In the genomic region with DNA sequence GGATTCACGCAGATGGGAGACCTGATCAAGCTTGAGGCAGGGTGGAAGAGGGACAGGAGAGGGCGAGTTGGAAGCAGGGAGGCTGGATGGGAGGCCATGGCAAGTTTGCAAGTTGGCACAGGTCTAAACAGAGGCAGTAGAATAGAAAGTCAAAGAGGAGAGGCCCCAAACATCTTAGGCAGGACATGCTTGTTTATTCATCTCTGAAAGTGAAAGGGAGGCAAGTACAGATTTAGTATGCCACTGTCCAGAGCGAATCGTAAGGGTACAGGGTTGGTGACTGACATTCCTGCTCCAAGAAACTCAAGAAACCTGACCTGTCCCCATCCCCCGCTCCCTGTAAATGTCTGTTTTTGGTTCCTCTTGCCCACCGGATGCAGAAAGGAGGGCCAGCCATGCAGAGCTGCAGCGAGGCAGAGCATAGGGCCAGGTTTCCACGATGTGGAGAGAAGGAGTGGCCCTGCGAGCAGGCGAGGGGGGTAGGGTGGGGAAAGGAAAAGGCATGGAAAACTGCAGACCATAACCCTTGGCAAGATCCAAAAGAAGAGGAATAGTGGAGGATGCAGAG, we compare ENCODE assay signal across 31 cellular contexts.
A peak's percentile ranks its signal among the peaks of the same experiment; 100 is the strongest.
DNase-seq lines count a peak whose midpoint lies in the region; ATAC-seq, FAIRE-seq and TF ChIP-seq lines count a peak whose summit lies in the region.
"Had no signal": no experiment of that assay in that cellular context is flagged by ENCODE, and none has a peak within 500 bp of the region (broad histone marks: within the 10 kb centered on the region; RNA-seq: fewer than 3 reads in every experiment).

No MANE protein-coding gene starts in this region.

- no peaks in the 10 kb centered on the region for H3K9me3 Mint-ChIP-seq in effector memory CD8-positive, alpha-beta T cell
- H3K9me3 Mint-ChIP-seq: activated CD4-positive, alpha-beta T cell treated with anti-CD3 and anti-CD28 coated beads, Interleukin-2, amount 10 ng/mL, durations not matched to agents 24 days and 14 days; activated naive CD4-positive, alpha-beta T cell treated with anti-CD3 and anti-CD28 coated beads, Interleukin-2, amount 50 U/mL, for 72 hours; activated T-helper 2 cell treated with anti-CD3 and anti-CD28 coated beads, Interferon-gamma antibody, Interleukin-2, Interleukin-4, amounts not matched to agents 10 μg/mL and 5 μg/mL and 100 μg/mL, durations not matched to agents 14 hours and 24 hours and 36 hours; neural crest cell had no signal

- no peak overlapping the region for H3K4me3 Mint-ChIP-seq in effector memory CD8-positive, alpha-beta T cell
- H3K4me3 Mint-ChIP-seq: activated CD4-positive, alpha-beta T cell treated with anti-CD3 and anti-CD28 coated beads, Interleukin-2, amount 10 ng/mL, durations not matched to agents 24 days and 14 days; neural crest cell had no signal

- 0 out of 2 replicates have a peak overlapping the region, but pooled peaks have one; percentile 20 for H3K4me3 ChIP-seq in OCI-LY3 (ENCODE audit: low read length)
- H3K4me3 ChIP-seq in mesendoderm (ENCODE audit: low read length), result no peak overlapping the region
- H3K4me3 ChIP-seq: SJSA1, smooth muscle cell, stomach, thyroid gland had no signal

- H3K4ac ChIP-seq in mesendoderm (ENCODE audit: low read depth, low read length), result no peak overlapping the region

- H3K56ac ChIP-seq in mesendoderm (ENCODE audit: low read length), result no peak overlapping the region

- H2BK15ac ChIP-seq in mesendoderm (replicated peaks; ENCODE audit: low read depth), result no peak overlapping the region

- no peak for ATAC-seq in stimulated activated naive CD8-positive, alpha-beta T cell treated with anti-CD3 and anti-CD28 coated beads, Interleukin-15, Interleukin-2, amounts not matched to agents 100 U/mL and 50 U/mL, for 24 hours
- ATAC-seq in effector memory CD8-positive, alpha-beta T cell (replicated peaks), result no peak
- ATAC-seq: activated naive CD4-positive, alpha-beta T cell treated with anti-CD3 and anti-CD28 coated beads, Interleukin-2, amount 50 U/mL, for 72 hours; right cardiac atrium had no signal

- no peak overlapping the region for H2BK5ac ChIP-seq in mesendoderm (ENCODE audit: low read length)

- peak overlapping the region; percentile 78 for H2AFZ ChIP-seq in OCI-LY3 (ENCODE audit: low read depth, low read length)
- H2AFZ ChIP-seq: parathyroid adenoma had no signal

- H4K5ac ChIP-seq in mesendoderm (ENCODE audit: low read length), result no peak overlapping the region

- DNase-seq in GM12892 (ENCODE audit: insufficient read length) (no peak), mesendoderm (no peak), GM10266 (ENCODE audit: extremely low spot score) (no peak), globus pallidus (ENCODE audit: low spot score) (no peak)
- DNase-seq in stimulated activated naive CD8-positive, alpha-beta T cell treated with anti-CD3 and anti-CD28 coated beads, Interleukin-15, Interleukin-2, amounts not matched to agents 100 U/mL and 50 U/mL, for 24 hours, result no peak
- DNase-seq in effector memory CD8-positive, alpha-beta T cell, result no peak
- DNase-seq: activated CD4-positive, alpha-beta T cell treated with anti-CD3 and anti-CD28 coated beads, Interleukin-2, amount 10 ng/mL, durations not matched to agents 24 days and 14 days; activated CD8-positive, alpha-beta memory T cell treated with anti-CD3 and anti-CD28 coated beads for 24 hours; activated T-cell treated with anti-CD3 and anti-CD28 coated beads for 4 hours; amygdala; C1 segment of cervical spinal cord; Calu3; DMS79 treated with DMSO at 0.1 percent for 48 hours; GF-D8; hippocampal formation; mammary epithelial cell; NCI-H1048; NCI-H446; NCI-H748 treated with DMSO at 0.1 percent for 48 hours; right cardiac atrium; stomach; T1000; thyroid gland had no signal

- H3K79me2 ChIP-seq in OCI-LY3 (ENCODE audit: low read length) (no peaks in the 10 kb centered on the region), mesendoderm (ENCODE audit: control insufficient read depth, insufficient read depth, low read length) (no peaks in the 10 kb centered on the region)
- H3K79me2 ChIP-seq: parathyroid adenoma had no signal

- no peak overlapping the region for H4K8ac ChIP-seq in mesendoderm (ENCODE audit: low read depth, low read length)

- no CpG with 5 or more reads among the region's 10 CpGs for WGBS in mesendoderm (ENCODE audit: extremely low coverage, insufficient coverage, low lambda C conversion rate)

- H3K9me3 ChIP-seq in OCI-LY3 (ENCODE audit: insufficient read depth, low read length), result no peaks in the 10 kb centered on the region
- H3K9me3 ChIP-seq: stomach, thyroid gland had no signal

- peak overlapping the region; percentile 45 for H2AK5ac ChIP-seq in mesendoderm (ENCODE audit: low read length)

- peaks cover 0 to 5% of the 10 kb centered on the region in 2 donors for H3K4me1 Mint-ChIP-seq in effector memory CD8-positive, alpha-beta T cell (ENCODE audit: low read depth in 2 of 2)
- H3K4me1 Mint-ChIP-seq: activated CD4-positive, alpha-beta T cell treated with anti-CD3 and anti-CD28 coated beads, Interleukin-2, amount 10 ng/mL, durations not matched to agents 24 days and 14 days had no signal

- no peaks in the 10 kb centered on the region for H4K20me1 ChIP-seq in OCI-LY3 (ENCODE audit: insufficient read depth, low read length)

- H3K4me2 ChIP-seq in OCI-LY3 (ENCODE audit: low read length) (peak overlapping the region; percentile 57), mesendoderm (ENCODE audit: low read length) (no peak overlapping the region)
- H3K4me2 ChIP-seq: smooth muscle cell had no signal

- H3K27ac Mint-ChIP-seq in effector memory CD8-positive, alpha-beta T cell, result no peak overlapping the region
- H3K27ac Mint-ChIP-seq: activated CD4-positive, alpha-beta T cell treated with anti-CD3 and anti-CD28 coated beads, Interleukin-2, amount 10 ng/mL, durations not matched to agents 24 days and 14 days; activated T-helper 2 cell treated with anti-CD3 and anti-CD28 coated beads, Interferon-gamma antibody, Interleukin-2, Interleukin-4, amounts not matched to agents 10 μg/mL and 5 μg/mL and 100 μg/mL, durations not matched to agents 14 hours and 24 hours and 36 hours had no signal

- H3K27me3 Mint-ChIP-seq in effector memory CD8-positive, alpha-beta T cell, result peaks cover 5 to 41% of the 10 kb centered on the region in 2 donors
- H3K27me3 Mint-ChIP-seq: activated CD4-positive, alpha-beta T cell treated with anti-CD3 and anti-CD28 coated beads, Interleukin-2, amount 10 ng/mL, durations not matched to agents 24 days and 14 days had no signal

- no peak overlapping the region for H3K27ac ChIP-seq in OCI-LY3 (ENCODE audit: low read length)
- H3K27ac ChIP-seq in mesendoderm (ENCODE audit: low read depth, low read length), result no peak overlapping the region
- H3K27ac ChIP-seq: parathyroid adenoma, SJSA1, stomach had no signal

- no peak overlapping the region for H3K23ac ChIP-seq in mesendoderm (ENCODE audit: low read length)

- no peaks in the 10 kb centered on the region for H3K79me1 ChIP-seq in mesendoderm (ENCODE audit: low read length)

- no peaks in the 10 kb centered on the region for H3K36me3 ChIP-seq in OCI-LY3 (replicated peaks; ENCODE audit: low read depth, low read length)
- H3K36me3 ChIP-seq in mesendoderm (ENCODE audit: control insufficient read depth, insufficient read depth, low read length), result no peaks in the 10 kb centered on the region
- H3K36me3 ChIP-seq: SJSA1, stomach, thyroid gland had no signal

- FAIRE-seq in GM12892 (lab: Jason Lieb, UNC), result peak; percentile 57
- FAIRE-seq: endothelial cell of umbilical vein had no signal

- no peak for TF ChIP-seq CTCF in OCI-LY3 (IDR thresholded peaks at IDR 0.05; ENCODE audit: low read depth, low read length)
- TF ChIP-seq CTCF in GM10266 (IDR thresholded peaks at IDR 0.05; ENCODE audit: control insufficient read depth, insufficient read depth, low read depth, missing control alignments), result no peak

- H3K18ac ChIP-seq in mesendoderm (ENCODE audit: low read length), result no peak overlapping the region

- no peak overlapping the region for H2BK120ac ChIP-seq in mesendoderm (ENCODE audit: low read depth, low read length)

- TF ChIP-seq POLR2A in GM12892 (IDR thresholded peaks at IDR 0.05; ENCODE audit: low read depth, low read length), result no peak

- H3K27me3 ChIP-seq in OCI-LY3 (ENCODE audit: low read depth, low read length), result 0 out of 2 replicates have a peak, but pooled peaks cover 5% of the 10 kb centered on the region
- no peaks in the 10 kb centered on the region for H3K27me3 ChIP-seq in mesendoderm (ENCODE audit: insufficient read depth, low read length, poor library complexity)
- H3K27me3 ChIP-seq: SJSA1, stomach, thyroid gland had no signal

- H3K9ac ChIP-seq in OCI-LY3 (ENCODE audit: low read length), result no peak overlapping the region
- H3K9ac ChIP-seq in mesendoderm (ENCODE audit: low read length), result no peak overlapping the region
- H3K9ac ChIP-seq: parathyroid adenoma had no signal

- H3K36me3 Mint-ChIP-seq in effector memory CD8-positive, alpha-beta T cell (ENCODE audit: insufficient read depth), result peaks cover 3% of the 10 kb centered on the region
- H3K36me3 Mint-ChIP-seq: activated naive CD4-positive, alpha-beta T cell treated with anti-CD3 and anti-CD28 coated beads, Interleukin-2, amount 50 U/mL, for 72 hours had no signal

- H3K4me1 ChIP-seq in OCI-LY3 (ENCODE audit: low read length), result peaks cover 28% of the 10 kb centered on the region
- H3K4me1 ChIP-seq in mesendoderm (ENCODE audit: control insufficient read depth, low read depth, low read length), result no peaks in the 10 kb centered on the region
- H3K4me1 ChIP-seq: stomach had no signal
